30 cellular contexts compared by ENCODE assay signal in the genomic region with DNA sequence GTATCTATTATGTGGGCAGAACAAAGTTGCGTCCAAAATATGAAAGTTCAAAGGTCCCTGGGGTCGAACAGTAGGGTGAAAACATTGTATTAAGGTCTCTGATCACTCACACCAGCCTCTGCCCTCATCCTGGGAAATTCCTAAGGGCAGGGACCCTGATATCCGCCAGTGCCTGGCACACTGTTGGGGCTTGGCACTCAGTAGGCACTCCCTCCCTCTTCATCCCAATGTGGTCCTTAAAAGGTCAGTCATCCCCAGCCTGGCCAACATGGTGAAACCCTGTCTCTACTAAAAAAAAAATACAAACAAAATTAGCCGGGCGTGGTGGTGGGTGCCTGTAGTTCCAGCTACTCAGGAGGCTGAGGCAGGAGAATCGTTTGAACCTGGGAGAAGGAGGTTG. TPM values are rescaled to one million over a fixed set of nuclear protein-coding genes. Genes with fewer than 3 reads are reported as not detected.
"Had no signal": no experiment of that assay in that cellular context is flagged by ENCODE, and none has a peak within 500 bp of the region (broad histone marks: within the 10 kb centered on the region; RNA-seq: fewer than 3 reads in every experiment).

No MANE protein-coding gene starts in this region.

- H3K36me3 ChIP-seq: neural progenitor cell, ovary, thoracic aorta, transverse colon, uterus had no signal

- H3K9me3 Mint-ChIP-seq: natural killer cell; stimulated activated memory B cell treated with anti-CD40 and anti-IgM and Interleukin-4, amounts not matched to agents 10 μg/mL and 1 μg/mL and 100 μg/mL, for 72 hours; stimulated activated naive CD8-positive, alpha-beta T cell treated with anti-CD3 and anti-CD28 coated beads, Interleukin-15, Interleukin-2, amounts not matched to agents 100 ng/mL and 50 ng/mL, for 24 hours; type B pancreatic cell had no signal

- H3K4me3 Mint-ChIP-seq: naive thymus-derived CD4-positive, alpha-beta T cell; natural killer cell; nephron; neural progenitor cell; stimulated activated memory B cell treated with anti-CD40 and anti-IgM and Interleukin-4, amounts not matched to agents 10 μg/mL and 1 μg/mL and 100 μg/mL, for 72 hours; stimulated activated naive CD8-positive, alpha-beta T cell treated with anti-CD3 and anti-CD28 coated beads, Interleukin-15, Interleukin-2, amounts not matched to agents 100 ng/mL and 50 ng/mL, for 24 hours; type B pancreatic cell had no signal

- H3K9me3 ChIP-seq: ovary, psoas muscle, right lobe of liver, spleen, stomach, thoracic aorta, tibial artery, transverse colon, upper lobe of right lung, uterus had no signal

- H3K27me3 ChIP-seq: neural progenitor cell, ovary, right lobe of liver, spleen, tibial artery, transverse colon, upper lobe of right lung had no signal

- H3K9ac ChIP-seq: neural progenitor cell, parathyroid adenoma had no signal

- H3K4me1 Mint-ChIP-seq: nephron, neural progenitor cell had no signal

- H3K36me3 Mint-ChIP-seq: natural killer cell had no signal

- H3K4me1 ChIP-seq: neural progenitor cell, parathyroid adenoma, upper lobe of right lung, uterus had no signal

- H3K27ac ChIP-seq: neural progenitor cell, ovary, parathyroid adenoma, psoas muscle, right lobe of liver, skin epidermis, spleen, stomach, thoracic aorta, tibial artery, transverse colon, upper lobe of right lung, uterus had no signal

- H3K4me3 ChIP-seq: neural progenitor cell, ovary, psoas muscle, right lobe of liver, skin epidermis, smooth muscle cell, spleen, stomach, thoracic aorta, tibial artery, transverse colon, upper lobe of right lung, uterus had no signal

- ATAC-seq: naive thymus-derived CD4-positive, alpha-beta T cell; natural killer cell; psoas muscle; right cardiac atrium; right lobe of liver; stimulated activated memory B cell treated with anti-CD40 and anti-IgM and Interleukin-4, amounts not matched to agents 10 μg/mL and 1 μg/mL and 100 μg/mL, for 72 hours; upper lobe of right lung had no signal

- DNase-seq: naive thymus-derived CD4-positive, alpha-beta T cell; natural killer cell; occipital lobe; ovary; posterior cingulate gyrus; psoas muscle; right cardiac atrium; right lobe of liver; spleen; stimulated activated CD4-positive, alpha-beta T cell treated with anti-CD3 and anti-CD28 coated beads, Interleukin-12 subunit alpha, Interleukin-12 subunit beta, amount 100 ng/mL, for 4 hours; stimulated activated CD4-positive, alpha-beta T cell treated with anti-CD3 and anti-CD28 coated beads, Interleukin-1b, Interleukin-23, amount 100 ng/mL, for 48 hours; stimulated activated CD4-positive, alpha-beta T cell treated with anti-CD3 and anti-CD28 coated beads, Interleukin-4, amount 100 ng/mL, for 1 hour; stimulated activated CD4-positive, alpha-beta T cell treated with anti-CD3 and anti-CD28 coated beads, Interleukin-4, amount 100 ng/mL, for 4 hours; stimulated activated CD8-positive, alpha-beta memory T cell treated with anti-CD3 and anti-CD28 coated beads, Interleukin-4, amount 100 ng/mL, for 48 hours; stimulated activated naive CD4-positive, alpha-beta T cell treated with Interleukin-2 at 50 U/mL for 16 hours; stomach; tibial artery; transverse colon; upper lobe of right lung; uterus had no signal

- H3K27ac Mint-ChIP-seq: naive thymus-derived CD4-positive, alpha-beta T cell; natural killer cell; nephron; neural progenitor cell; progenitor cell of endocrine pancreas; stimulated activated memory B cell treated with anti-CD40 and anti-IgM and Interleukin-4, amounts not matched to agents 10 μg/mL and 1 μg/mL and 100 μg/mL, for 72 hours; stimulated activated naive CD8-positive, alpha-beta T cell treated with anti-CD3 and anti-CD28 coated beads, Interleukin-15, Interleukin-2, amounts not matched to agents 100 ng/mL and 50 ng/mL, for 24 hours; type B pancreatic cell had no signal

- H3K27me3 Mint-ChIP-seq: naive thymus-derived CD4-positive, alpha-beta T cell; progenitor cell of endocrine pancreas; stimulated activated memory B cell treated with anti-CD40 and anti-IgM and Interleukin-4, amounts not matched to agents 10 μg/mL and 1 μg/mL and 100 μg/mL, for 72 hours; stimulated activated naive CD8-positive, alpha-beta T cell treated with anti-CD3 and anti-CD28 coated beads, Interleukin-15, Interleukin-2, amounts not matched to agents 100 ng/mL and 50 ng/mL, for 24 hours; type B pancreatic cell had no signal

RNA-seq across cellular contexts. Expression of gene RGN, which starts 59.9 kb away (rescaled TPM):
- total RNA-seq: naive thymus-derived CD4-positive, alpha-beta T cell; natural killer cell had no signal
- polyA plus RNA-seq: naive thymus-derived CD4-positive, alpha-beta T cell had no signal
